ENCODE assay signal across 1 cellular context in genomic region chr5:56459978-56460377, GRCh38.
TF ChIP-seq lines count a peak whose summit lies in the region.

No MANE protein-coding gene starts in this region.

TF ChIP-seq in A549, 52 proteins besides CTCF, POLR2A, EP300 and RAD21 (continued from another document):
- TF ChIP-seq, protein P1, sequence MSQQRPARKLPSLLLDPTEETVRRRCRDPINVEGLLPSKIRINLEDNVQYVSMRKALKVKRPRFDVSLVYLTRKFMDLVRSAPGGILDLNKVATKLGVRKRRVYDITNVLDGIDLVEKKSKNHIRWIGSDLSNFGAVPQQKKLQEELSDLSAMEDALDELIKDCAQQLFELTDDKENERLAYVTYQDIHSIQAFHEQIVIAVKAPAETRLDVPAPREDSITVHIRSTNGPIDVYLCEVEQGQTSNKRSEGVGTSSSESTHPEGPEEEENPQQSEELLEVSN (IDR thresholded peaks at IDR 0.05; ENCODE audit: borderline replicate concordance, low read depth), result no peak
- no peak for TF ChIP-seq ZFP36 (IDR thresholded peaks at IDR 0.05; ENCODE audit: borderline replicate concordance, partially characterized antibody)
- TF ChIP-seq NFE2L2 (conservative IDR thresholded peaks at IDR 0.05; ENCODE audit: low read length), result no peak
- TF ChIP-seq CHD2 (IDR thresholded peaks at IDR 0.05; ENCODE audit: low read length, partially characterized antibody), result no peak
- no peak for TF ChIP-seq GATA3 (IDR thresholded peaks at IDR 0.05; ENCODE audit: borderline replicate concordance)
- no peak for TF ChIP-seq TFCP2L1 (CRISPR knock-in tag; IDR thresholded peaks at IDR 0.05)
- no peak for TF ChIP-seq RARB (CRISPR knock-in tag; IDR thresholded peaks at IDR 0.05)
